10 cellular contexts compared by ENCODE assay signal in the genomic region with DNA sequence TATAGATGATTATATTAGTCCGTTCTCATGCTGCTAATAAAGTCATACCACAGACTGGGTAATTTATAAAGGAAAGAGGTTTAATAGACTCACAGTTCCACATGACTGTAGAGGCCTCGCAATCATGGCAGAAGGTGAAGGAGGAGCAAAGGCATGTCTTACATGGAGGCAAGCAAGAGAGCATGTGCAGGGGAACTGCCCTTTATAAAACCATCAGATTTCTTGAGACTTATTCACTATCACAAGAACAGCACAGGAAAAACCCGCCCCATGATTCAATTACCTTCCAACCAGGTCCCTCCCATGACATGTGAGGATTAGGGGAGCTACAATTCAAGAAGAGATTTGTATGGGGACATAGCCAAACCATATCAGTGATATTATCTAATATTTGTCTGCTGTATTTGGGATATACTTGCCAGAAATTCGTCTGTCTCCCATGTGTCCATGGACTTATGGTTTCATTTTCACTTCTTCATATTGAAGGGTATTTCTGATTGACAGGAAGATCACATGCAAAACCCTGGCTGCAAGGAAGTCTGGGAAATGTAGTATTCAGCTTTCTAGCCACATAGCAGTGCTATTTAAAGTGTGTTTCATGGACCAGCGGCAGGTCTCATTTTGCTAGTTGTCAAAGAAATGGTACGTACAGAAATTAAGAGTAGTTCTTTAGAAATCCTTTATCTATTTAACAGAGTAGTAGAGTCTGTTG. TPM values are rescaled to one million over a fixed set of nuclear protein-coding genes. Genes with fewer than 3 reads are reported as not detected.
A peak's percentile ranks its signal among the peaks of the same experiment; 100 is the strongest.
DNase-seq lines count a peak whose midpoint lies in the region; ATAC-seq and TF ChIP-seq lines count a peak whose summit lies in the region.
"Had no signal": no experiment of that assay in that cellular context is flagged by ENCODE, and none has a peak within 500 bp of the region (broad histone marks: within the 10 kb centered on the region; RNA-seq: fewer than 3 reads in every experiment).

No MANE protein-coding gene starts in this region.

- no peak overlapping the region for H3K27ac ChIP-seq in breast epithelium
- H3K27ac ChIP-seq: prostate gland had no signal

- DNase-seq in MCF 10A (ENCODE audit: unreplicated experiment) (peak; percentile 17), breast epithelium (ENCODE audit: low spot score in 2 of 2) (no peak), HS-5 (ENCODE audit: low read depth) (peak; percentile 10), SW480 (ENCODE audit: low spot score) (peak; percentile 39), NCI-H1930 (lab: John Stamatoyannopoulos, UW) (no peak), NCI-H2107 treated with DMSO at 0.1 percent for 48 hours (lab: John Stamatoyannopoulos, UW; ENCODE audit: unreplicated experiment) (no peak), NCI-H2227 treated with DMSO at 0.1 percent for 48 hours (lab: John Stamatoyannopoulos, UW) (no peak)

- no peaks in the 10 kb centered on the region for H3K9me3 Mint-ChIP-seq in MCF 10A (ENCODE audit: unreplicated experiment)

- no peaks in the 10 kb centered on the region for H3K9me3 ChIP-seq in breast epithelium
- H3K9me3 ChIP-seq: prostate gland had no signal

- peak overlapping the region; percentile 35 for H3K4me3 Mint-ChIP-seq in MCF 10A (ENCODE audit: unreplicated experiment)

- BruUV-seq in MCF 10A (replicated peaks; lab: Mats Ljungman, UMichigan), result no TSS peak

- H3K36me3 ChIP-seq in breast epithelium, result no peaks in the 10 kb centered on the region
- H3K36me3 ChIP-seq: prostate gland had no signal

- no peak for TF ChIP-seq POLR2A in breast epithelium (IDR thresholded peaks at IDR 0.05)

- H3K27me3 Mint-ChIP-seq in MCF 10A (ENCODE audit: insufficient read depth, unreplicated experiment), result no peaks in the 10 kb centered on the region

- H3K4me1 ChIP-seq in breast epithelium, result no peaks in the 10 kb centered on the region
- H3K4me1 ChIP-seq: prostate gland had no signal

- H3K4me3 ChIP-seq in breast epithelium, result no peak overlapping the region
- H3K4me3 ChIP-seq: prostate gland had no signal

- POLR2A ChIA-PET in MCF 10A (lab: Yijun Ruan, JAX), result no interaction called here

- no peak for TF ChIP-seq CTCF in MCF 10A (IDR thresholded peaks at IDR 0.05; ENCODE audit: unreplicated experiment)
- TF ChIP-seq CTCF in breast epithelium (IDR thresholded peaks at IDR 0.05), result no peak

- no peak overlapping the region for H3K27ac Mint-ChIP-seq in MCF 10A (ENCODE audit: low read depth, unreplicated experiment)

- CTCF ChIA-PET in MCF 10A (lab: Yijun Ruan, JAX), result interaction anchor here (0.7 to 4.6 kb wide), 2 partner anchors 13 to 47 kb away, joined by 3 to 26 read pairs; no protein-coding TSS in a partner anchor

- intact Hi-C loops in MCF 10A (cut with micrococcal nuclease), result no loop called here
- intact Hi-C loops in breast epithelium (cut with DNase I; ENCODE audit: low total_unique reads), result no loop called here

- H3K36me3 Mint-ChIP-seq in MCF 10A (ENCODE audit: insufficient read depth, unreplicated experiment), result no peaks in the 10 kb centered on the region

- no peaks in the 10 kb centered on the region for H3K27me3 ChIP-seq in breast epithelium

- H3K4me1 Mint-ChIP-seq in MCF 10A (ENCODE audit: insufficient read depth, unreplicated experiment), result peaks cover 6% of the 10 kb centered on the region

- no peak for ATAC-seq in GM19328 (IDR thresholded peaks at IDR 0.05; ENCODE audit: unreplicated experiment)
- ATAC-seq: esophagus mucosa had no signal

RNA-seq across cellular contexts. Expression of a gene that starts 50.5 kb away (rescaled TPM):
- total RNA-seq in MCF 10A (2022), result not detected in 2 replicates
- total RNA-seq in breast epithelium, result 1 to 10 TPM in 1 of 3 donors, under 1 TPM in 1, not detected in 1; 0.66 to 1.3 TPM

Comparison
In these comparisons a context has a peak if more than half of its experiments do, and no peak if none do; other contexts are left out.
1. DNase-seq: peak in MCF 10A (single experiment), HS-5 (single experiment) and SW480 (single experiment); none in breast epithelium (0 of 2), NCI-H1930 (0 of 2), NCI-H2107 treated with DMSO at 0.1 percent for 48 hours (single experiment) and NCI-H2227 treated with DMSO at 0.1 percent for 48 hours (single experiment).